ENCODE assay signal across 32 cellular contexts in the genomic region with DNA sequence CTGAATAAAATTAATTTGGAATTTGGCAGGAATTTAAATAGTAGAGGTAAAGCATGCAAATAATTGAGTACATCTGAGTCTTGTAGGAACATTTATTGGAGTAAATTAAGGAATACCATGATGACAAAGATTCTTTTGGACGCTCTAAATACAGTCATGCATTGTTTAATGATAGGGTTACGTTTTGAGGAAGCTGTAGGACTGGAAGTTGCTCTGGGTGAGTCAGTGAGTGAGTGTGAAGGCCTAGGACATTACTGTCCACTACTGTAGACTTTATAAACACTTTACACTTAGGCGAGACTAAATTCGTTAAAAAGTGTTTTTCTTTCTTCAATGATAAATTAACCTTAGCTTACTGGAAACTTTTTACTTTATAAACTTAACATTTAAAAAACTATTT.
"Had no signal": no experiment of that assay in that cellular context is flagged by ENCODE, and none has a peak within 500 bp of the region (broad histone marks: within the 10 kb centered on the region; RNA-seq: fewer than 3 reads in every experiment).

No MANE protein-coding gene starts in this region.

- H3K27me3 ChIP-seq: ascending aorta, gastroesophageal sphincter, hepatocyte, pancreas, sigmoid colon, stomach, thyroid gland, upper lobe of left lung, vagina had no signal

- H3K27me3 Mint-ChIP-seq: activated CD4-positive, alpha-beta T cell treated with anti-CD3 and anti-CD28 coated beads, Interleukin-2, amount 10 ng/mL, durations not matched to agents 24 days and 14 days; activated naive CD4-positive, alpha-beta T cell treated with anti-CD3 and anti-CD28 coated beads, Interleukin-2, amount 10 ng/mL, durations not matched to agents 7 days and 5 days; activated naive CD8-positive, alpha-beta T cell treated with anti-CD3 and anti-CD28 coated beads, Interleukin-2, amount 10 ng/mL, durations not matched to agents 7 days and 5 days; stimulated activated memory B cell treated with anti-CD40 and anti-IgM and Interleukin-4, amounts not matched to agents 10 μg/mL and 1 μg/mL and 100 μg/mL, for 72 hours had no signal

- H3K4me3 ChIP-seq: ascending aorta, gastroesophageal sphincter, hepatocyte, pancreas, psoas muscle, sigmoid colon, stomach, thyroid gland, upper lobe of left lung, vagina had no signal

- H3K4me1 Mint-ChIP-seq: activated CD4-positive, alpha-beta memory T cell treated with anti-CD3 and anti-CD28 coated beads, Interleukin-2, amount 10 ng/mL, durations not matched to agents 7 days and 5 days; activated CD4-positive, alpha-beta T cell treated with anti-CD3 and anti-CD28 coated beads, Interleukin-2, amount 10 ng/mL, durations not matched to agents 24 days and 14 days; activated naive CD4-positive, alpha-beta T cell treated with anti-CD3 and anti-CD28 coated beads, Interleukin-2, amount 10 ng/mL, durations not matched to agents 7 days and 5 days; activated naive CD8-positive, alpha-beta T cell treated with anti-CD3 and anti-CD28 coated beads, Interleukin-2, amount 10 ng/mL, durations not matched to agents 7 days and 5 days; mesothelial cell of epicardium; naive B cell; stimulated activated memory B cell treated with anti-CD40 and anti-IgM and Interleukin-4, amounts not matched to agents 10 μg/mL and 1 μg/mL and 100 μg/mL, for 72 hours had no signal

- H3K27ac ChIP-seq: ascending aorta, gastroesophageal sphincter, hepatocyte, pancreas, psoas muscle, sigmoid colon, stomach, thyroid gland, upper lobe of left lung, vagina, WERI-Rb-1 had no signal

- H3K36me3 Mint-ChIP-seq: activated naive CD4-positive, alpha-beta T cell treated with anti-CD3 and anti-CD28 coated beads, Interleukin-2, amount 10 ng/mL, durations not matched to agents 7 days and 5 days; activated naive CD8-positive, alpha-beta T cell treated with anti-CD3 and anti-CD28 coated beads, Interleukin-2, amount 10 ng/mL, durations not matched to agents 7 days and 5 days; brain; mesothelial cell of epicardium; naive B cell; stimulated activated memory B cell treated with anti-CD40 and anti-IgM and Interleukin-4, amounts not matched to agents 10 μg/mL and 1 μg/mL and 100 μg/mL, for 72 hours had no signal

- H3K27ac Mint-ChIP-seq: activated CD4-positive, alpha-beta memory T cell treated with anti-CD3 and anti-CD28 coated beads, Interleukin-2, amount 10 ng/mL, durations not matched to agents 7 days and 5 days; activated CD4-positive, alpha-beta T cell treated with anti-CD3 and anti-CD28 coated beads, Interleukin-2, amount 10 ng/mL, durations not matched to agents 24 days and 14 days; activated naive CD4-positive, alpha-beta T cell treated with anti-CD3 and anti-CD28 coated beads, Interleukin-2, amount 10 ng/mL, durations not matched to agents 7 days and 5 days; activated naive CD8-positive, alpha-beta T cell treated with anti-CD3 and anti-CD28 coated beads, Interleukin-2, amount 10 ng/mL, durations not matched to agents 7 days and 5 days; activated T-cell treated with anti-CD3 and anti-CD28 coated beads, Interleukin-2, amount 50 U/mL, for 24 hours; dendritic cell treated with granulocyte-macrophage colony-stimulating factor and Interleukin-4, amounts not matched to agents 40 ng/mL and 50 ng/mL, for 4 days; endodermal cell; mesothelial cell of epicardium; naive B cell; stimulated activated memory B cell treated with anti-CD40 and anti-IgM and Interleukin-4, amounts not matched to agents 10 μg/mL and 1 μg/mL and 100 μg/mL, for 72 hours had no signal

- H3K36me3 ChIP-seq: ascending aorta, gastroesophageal sphincter, pancreas, sigmoid colon, stomach, thyroid gland, upper lobe of left lung, vagina, WERI-Rb-1 had no signal

- H3K4me1 ChIP-seq: ascending aorta, gastroesophageal sphincter, pancreas, psoas muscle, sigmoid colon, stomach, thyroid gland, upper lobe of left lung, vagina had no signal

- H3K9me3 ChIP-seq: ascending aorta, gastroesophageal sphincter, pancreas, psoas muscle, sigmoid colon, stomach, thyroid gland, upper lobe of left lung, vagina had no signal

- H3K4me3 Mint-ChIP-seq: activated CD4-positive, alpha-beta memory T cell treated with anti-CD3 and anti-CD28 coated beads, Interleukin-2, amount 10 ng/mL, durations not matched to agents 7 days and 5 days; activated CD4-positive, alpha-beta T cell treated with anti-CD3 and anti-CD28 coated beads, Interleukin-2, amount 10 ng/mL, durations not matched to agents 24 days and 14 days; activated naive CD4-positive, alpha-beta T cell treated with anti-CD3 and anti-CD28 coated beads, Interleukin-2, amount 10 ng/mL, durations not matched to agents 7 days and 5 days; activated naive CD8-positive, alpha-beta T cell treated with anti-CD3 and anti-CD28 coated beads, Interleukin-2, amount 10 ng/mL, durations not matched to agents 7 days and 5 days; activated T-cell treated with anti-CD3 and anti-CD28 coated beads, Interleukin-2, amount 50 U/mL, for 24 hours; brain; dendritic cell treated with granulocyte-macrophage colony-stimulating factor and Interleukin-4, amounts not matched to agents 40 ng/mL and 50 ng/mL, for 4 days; endodermal cell; mesothelial cell of epicardium; naive B cell; stimulated activated memory B cell treated with anti-CD40 and anti-IgM and Interleukin-4, amounts not matched to agents 10 μg/mL and 1 μg/mL and 100 μg/mL, for 72 hours had no signal

- DNase-seq: activated CD4-positive, alpha-beta memory T cell treated with anti-CD3 and anti-CD28 coated beads, Interleukin-2, amount 10 ng/mL, durations not matched to agents 7 days and 5 days; activated CD4-positive, alpha-beta T cell treated with anti-CD3 and anti-CD28 coated beads, Interleukin-2, amount 10 ng/mL, durations not matched to agents 24 days and 14 days; activated CD8-positive, alpha-beta memory T cell treated with anti-CD3 and anti-CD28 coated beads, Interleukin-2, amount 50 U/mL, for 48 hours; activated gamma-delta T cell; activated naive CD4-positive, alpha-beta T cell treated with anti-CD3 and anti-CD28 coated beads, Interleukin-2, amount 10 ng/mL, durations not matched to agents 7 days and 5 days; activated naive CD8-positive, alpha-beta T cell treated with anti-CD3 and anti-CD28 coated beads, Interleukin-2, amount 10 ng/mL, durations not matched to agents 7 days and 5 days; activated T-cell treated with anti-CD3 and anti-CD28 coated beads, Interleukin-2, amount 50 U/mL, for 24 hours; caudate nucleus; endodermal cell; islet precursor cell; left cardiac atrium; left ventricle myocardium superior; naive B cell; pancreas; psoas muscle; sigmoid colon; small intestine; stimulated activated CD4-positive, alpha-beta T cell treated with anti-CD3 and anti-CD28 coated beads, Interleukin-1b, Interleukin-23, amount 100 ng/mL, for 48 hours; stimulated activated CD4-positive, alpha-beta T cell treated with anti-CD3 and anti-CD28 coated beads, Interleukin-4, amount 100 ng/mL, for 4 hours; stimulated activated CD8-positive, alpha-beta memory T cell treated with anti-CD3 and anti-CD28 coated beads, Interleukin-4, amount 100 ng/mL, for 48 hours; stomach; thyroid gland; upper lobe of left lung; WERI-Rb-1 had no signal

- H3K9me3 Mint-ChIP-seq: activated CD4-positive, alpha-beta memory T cell treated with anti-CD3 and anti-CD28 coated beads, Interleukin-2, amount 10 ng/mL, durations not matched to agents 7 days and 5 days; activated CD4-positive, alpha-beta T cell treated with anti-CD3 and anti-CD28 coated beads, Interleukin-2, amount 10 ng/mL, durations not matched to agents 24 days and 14 days; activated naive CD4-positive, alpha-beta T cell treated with anti-CD3 and anti-CD28 coated beads, Interleukin-2, amount 10 ng/mL, durations not matched to agents 7 days and 5 days; activated naive CD8-positive, alpha-beta T cell treated with anti-CD3 and anti-CD28 coated beads, Interleukin-2, amount 10 ng/mL, durations not matched to agents 7 days and 5 days; activated T-cell treated with anti-CD3 and anti-CD28 coated beads, Interleukin-2, amount 50 U/mL, for 24 hours; dendritic cell treated with granulocyte-macrophage colony-stimulating factor and Interleukin-4, amounts not matched to agents 40 ng/mL and 50 ng/mL, for 4 days; endodermal cell; mesothelial cell of epicardium; naive B cell; stimulated activated memory B cell treated with anti-CD40 and anti-IgM and Interleukin-4, amounts not matched to agents 10 μg/mL and 1 μg/mL and 100 μg/mL, for 72 hours had no signal
